1 cellular context compared by ENCODE assay signal in genomic region chr13:112545866-112546265, GRCh38.
TF ChIP-seq lines count a peak whose summit lies in the region.

No MANE protein-coding gene starts in this region.

TF ChIP-seq in IMR-90, 13 proteins besides CTCF, POLR2A, EP300 and RAD21 (continued from another document):
- TF ChIP-seq RCOR1 (IDR thresholded peaks at IDR 0.05; ENCODE audit: insufficient replicate concordance, low read length) (no peak), SMC3 (IDR thresholded peaks at IDR 0.05; ENCODE audit: low read depth, low read length) (no peak)
